Comparison of ENCODE assay signal across 8 cellular contexts in genomic region chrX:47650164-47651042, GRCh38. TPM values are rescaled to one million over a fixed set of nuclear protein-coding genes. Genes with fewer than 3 reads are reported as not detected.
A peak's percentile ranks its signal among the peaks of the same experiment; 100 is the strongest.
DNase-seq lines count a peak whose midpoint lies in the region; ATAC-seq and TF ChIP-seq lines count a peak whose summit lies in the region.

TSS of gene ELK1 (minus strand) at chrX:47650563. CDS start at chrX:47641441, 9,122 bp downstream.

- intact Hi-C loops in Panc1 (cut with micrococcal nuclease; ENCODE audit: unreplicated experiment), result no loop called here

- H3K9me3 Mint-ChIP-seq in activated T-cell treated with anti-CD3 and anti-CD28 coated beads, Interleukin-2, amount 50 U/mL, for 72 hours, result no peaks in the 10 kb centered on the region

- H3K27me3 ChIP-seq in Panc1 (ENCODE audit: control insufficient read depth, insufficient read depth, low read length) (no peaks in the 10 kb centered on the region), muscle layer of duodenum (ENCODE audit: low read depth, low read length) (no peaks in the 10 kb centered on the region)

- H3K4me1 ChIP-seq in Panc1 (ENCODE audit: control insufficient read depth, insufficient read depth, low read length) (0 out of 2 replicates have a peak, but pooled peaks cover 5% of the 10 kb centered on the region), muscle layer of duodenum (ENCODE audit: control insufficient read depth in 1 of 2, insufficient read depth in 2 of 2, low read length in 2 of 2) (peaks cover 0 to 19% of the 10 kb centered on the region in 2 donors)

- H3K9me3 ChIP-seq in Panc1 (ENCODE audit: control insufficient read depth, insufficient read depth, low read depth, low read length), result no peaks in the 10 kb centered on the region
- no peaks in the 10 kb centered on the region for H3K9me3 ChIP-seq in muscle layer of duodenum (ENCODE audit: control insufficient read depth in 1 of 2, low read length in 2 of 2)

- H3K4me1 Mint-ChIP-seq in activated T-cell treated with anti-CD3 and anti-CD28 coated beads, Interleukin-2, amount 50 U/mL, for 72 hours (ENCODE audit: low read depth), result peaks cover 24% of the 10 kb centered on the region

- H3K27me3 Mint-ChIP-seq in activated T-cell treated with anti-CD3 and anti-CD28 coated beads, Interleukin-2, amount 50 U/mL, for 72 hours (ENCODE audit: low read depth), result peaks cover 4% of the 10 kb centered on the region

- in situ Hi-C loops in Panc1 (cut with HindIII; ENCODE audit: low pct_unique_long_range_greater_than_20kb, low sequenced_read_pairs), result no loop called here

- POLR2A ChIA-PET in Panc1 (lab: Charles Lee), result interaction anchor here (0.6 kb wide), 1 partner anchor 426 kb away, joined by 5 read pairs; no protein-coding TSS in a partner anchor

- H3K4me3 ChIP-seq in Panc1 (ENCODE audit: low read depth in 2 of 2, low read length in 2 of 2) (peak within 1 kb of the TSS; percentile 72 to 74), muscle layer of duodenum (ENCODE audit: low read depth in 1 of 2, low read length in 2 of 2) (peak within 1 kb of the TSS; percentile 62 to 71)

- ATAC-seq in GM21723 (IDR thresholded peaks at IDR 0.05; ENCODE audit: unreplicated experiment) (peak; percentile 94), Panc1 (peak; percentile 97), esophagus mucosa (peak; percentile 97)
- ATAC-seq in activated T-cell treated with anti-CD3 and anti-CD28 coated beads, Interleukin-2, amount 50 U/mL, for 72 hours (replicated peaks in 1 of 2), result peak; percentile 91 to 92

- H3K27ac Mint-ChIP-seq in activated T-cell treated with anti-CD3 and anti-CD28 coated beads, Interleukin-2, amount 50 U/mL, for 72 hours, result peak within 1 kb of the TSS; percentile 95

- peak within 1 kb of the TSS; percentile 89 to 92 for H3K4me3 Mint-ChIP-seq in activated T-cell treated with anti-CD3 and anti-CD28 coated beads, Interleukin-2, amount 50 U/mL, for 72 hours

- CTCF ChIA-PET in Panc1 (lab: Charles Lee), result no interaction called here

- H3K27ac ChIP-seq in Panc1 (ENCODE audit: low read length) (peak within 1 kb of the TSS; percentile 85), muscle layer of duodenum (ENCODE audit: low read length) (peak within 1 kb of the TSS; percentile 60)

- TF ChIP-seq CTCF in Panc1 (IDR thresholded peaks at IDR 0.05), result no peak

- no TSS peak for BruUV-seq in Panc1 (replicated peaks; lab: Mats Ljungman, UMichigan)

- H3K36me3 ChIP-seq in Panc1 (ENCODE audit: control insufficient read depth, insufficient read depth, low read length) (no peaks in the 10 kb centered on the region; the same call in 1 of the 2 replicates), muscle layer of duodenum (ENCODE audit: control insufficient read depth in 1 of 2, insufficient read depth in 2 of 2, low read length in 2 of 2) (peaks cover 0 to 16% of the 10 kb centered on the region in 2 donors)

- H3K36me3 Mint-ChIP-seq in activated T-cell treated with anti-CD3 and anti-CD28 coated beads, Interleukin-2, amount 50 U/mL, for 72 hours (ENCODE audit: insufficient read depth in 2 of 2), result peaks cover 11 to 14% of the 10 kb centered on the region in 2 donors

- DNase-seq in DMS53 (lab: John Stamatoyannopoulos, UW), result peak; percentile 99
- peak; percentile 79 for DNase-seq in KG1 (lab: John Stamatoyannopoulos, UW)
- peak; percentile 84 for DNase-seq in Panc1 (ENCODE audit: low read depth, low spot score)
- DNase-seq in activated T-cell treated with anti-CD3 and anti-CD28 coated beads, Interleukin-2, amount 50 U/mL, for 72 hours, result peak; percentile 88 to 92
- DNase-seq in stimulated activated CD8-positive, alpha-beta memory T cell treated with anti-CD3 and anti-CD28 coated beads, Interleukin-7, amount 100 ng/mL, for 4 hours (ENCODE audit: low read depth in 2 of 2), result peak; percentile 80 to 84

RNA-seq across cellular contexts. Expression of gene ELK1, which starts in this region (rescaled TPM):
- 64.6 TPM for total RNA-seq in Panc1 (2021; ENCODE audit: unreplicated experiment)
- 48.1 TPM for polyA plus RNA-seq in Panc1 (2012; ENCODE audit: insufficient read length)
- total RNA-seq in activated T-cell treated with anti-CD3 and anti-CD28 coated beads, Interleukin-2, amount 50 U/mL, for 72 hours, result 10 to 100 TPM; 82.7 to 84.9 TPM
- total RNA-seq in esophagus mucosa, result 17.5 TPM

Comparison
In these comparisons a context has a peak if more than half of its experiments do, and no peak if none do; other contexts are left out.
1. Peak in every context shown above with its lines: DNase-seq, ATAC-seq, H3K4me3 ChIP-seq and H3K27ac ChIP-seq.